1 cellular context compared by ENCODE assay signal in genomic region chr1:202656057-202656456, GRCh38.
TF ChIP-seq lines count a peak whose summit lies in the region.

No MANE protein-coding gene starts in this region.

TF ChIP-seq in GM12878, 131 proteins besides CTCF, POLR2A, EP300 and RAD21 (continued from another document):
- no peak for TF ChIP-seq USF1 (IDR thresholded peaks at IDR 0.05; ENCODE audit: borderline replicate concordance, extremely low read length, insufficient read depth, low read depth, low read length)
